Comparison of ENCODE assay signal across 8 cellular contexts in the genomic region with DNA sequence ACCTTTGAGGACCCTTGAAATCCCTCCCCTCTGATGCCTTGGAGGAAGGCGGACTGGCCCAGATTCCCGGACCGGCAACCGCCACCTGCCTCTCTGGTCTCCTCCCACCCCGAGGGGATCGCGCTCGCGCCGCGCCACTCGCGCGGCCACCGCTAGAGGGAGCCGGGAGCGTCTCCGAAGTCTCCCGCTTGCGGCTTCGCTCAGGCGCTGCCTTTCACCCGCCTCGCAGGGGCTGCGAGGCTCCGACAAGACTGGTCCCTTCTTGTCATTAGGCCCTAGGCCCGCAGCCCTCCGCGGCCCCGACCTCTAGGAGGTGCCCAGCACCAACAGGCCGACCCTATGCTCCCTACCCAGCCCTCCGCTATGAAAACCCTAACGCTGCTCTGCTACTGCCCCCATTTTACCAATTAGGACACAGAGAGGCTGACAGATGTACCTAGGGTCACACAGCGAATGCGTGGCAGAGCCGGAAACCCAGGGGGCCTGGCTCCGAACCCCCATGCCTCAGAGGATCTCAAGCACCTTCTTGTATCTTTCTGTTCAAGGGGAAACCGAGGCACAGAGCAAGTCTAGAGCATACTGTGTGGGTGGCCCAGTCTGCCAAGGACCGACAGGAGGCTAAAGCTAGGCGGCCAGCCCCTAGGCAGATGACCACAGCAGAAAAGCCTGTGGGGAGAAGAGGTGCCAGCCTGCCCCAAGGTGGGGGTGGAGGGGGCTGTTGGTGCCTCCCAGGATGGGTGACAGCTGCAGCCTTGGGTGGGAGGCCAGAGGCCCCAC.
DNase-seq lines count a peak whose midpoint lies in the region; ATAC-seq and TF ChIP-seq lines count a peak whose summit lies in the region.

No MANE protein-coding gene starts in this region.

- no peak for ATAC-seq in HG03139 (IDR thresholded peaks at IDR 0.05; ENCODE audit: unreplicated experiment)

- H3K4me1 ChIP-seq in iPS DF 6.9 (ENCODE audit: control insufficient read depth, insufficient read depth, low read length) = no peaks in the 10 kb centered on the region

- TF ChIP-seq CTCF in astrocyte of the cerebellum (IDR thresholded peaks at IDR 0.05; ENCODE audit: low read depth, low read length, missing control alignments) = peak; percentile 97

- no peaks in the 10 kb centered on the region; the same call in 1 of the 2 replicates for H3K27me3 ChIP-seq in iPS DF 6.9 (ENCODE audit: control insufficient read depth, insufficient read depth, low read length)

- no peak overlapping the region for H3K27ac ChIP-seq in iPS DF 6.9 (ENCODE audit: low read length)

- DNase-seq in SIG-M5 treated with dmso at 0.1 percent for 504 hours (lab: John Stamatoyannopoulos, UW; ENCODE audit: unreplicated experiment) (peak; percentile 53), SIG-M5 (lab: John Stamatoyannopoulos, UW) (no peak), NCI-H1105 treated with DMSO at 0.1 percent for 48 hours (lab: John Stamatoyannopoulos, UW) (peak; percentile 61), T1000 (lab: John Stamatoyannopoulos, UW) (peak; percentile 17), astrocyte of the cerebellum (ENCODE audit: low read depth) (peak; percentile 9), iPS DF 6.9 (ENCODE audit: low read depth, low spot score) (peak; percentile 74)
- DNase-seq in stimulated activated CD4-positive, alpha-beta T cell treated with anti-CD3 and anti-CD28 coated beads, Interleukin-12 subunit alpha, Interleukin-12 subunit beta, amount 100 ng/mL, for 24 hours (ENCODE audit: low read depth in 2 of 2) = peak; percentile 48 to 75

- in situ Hi-C loops in astrocyte of the cerebellum (cut with HindIII; ENCODE audit: low sequenced_read_pairs) = no loop called here

- WGBS in iPS DF 6.9 (ENCODE audit: insufficient coverage, insufficient read length) = no CpG with 5 or more reads among the region's 40 CpGs

- H3K4me3 ChIP-seq in astrocyte of the cerebellum (ENCODE audit: low read depth, low read length) = no peak overlapping the region
- no peak overlapping the region for H3K4me3 ChIP-seq in iPS DF 6.9 (ENCODE audit: low read length)

- H3K9me3 ChIP-seq in iPS DF 6.9 (ENCODE audit: control insufficient read depth, insufficient read depth, low read length) = no peaks in the 10 kb centered on the region

- no peaks in the 10 kb centered on the region for H3K36me3 ChIP-seq in iPS DF 6.9 (ENCODE audit: control insufficient read depth, insufficient read depth, low read length)
